19 cellular contexts compared by ENCODE assay signal in genomic region chr11:86749376-86749775, GRCh38. TPM values are rescaled to one million over a fixed set of nuclear protein-coding genes. Genes with fewer than 3 reads are reported as not detected.
DNase-seq lines count a peak whose midpoint lies in the region; ATAC-seq and TF ChIP-seq lines count a peak whose summit lies in the region.
"Had no signal": no experiment of that assay in that cellular context is flagged by ENCODE, and none has a peak within 500 bp of the region (broad histone marks: within the 10 kb centered on the region; RNA-seq: fewer than 3 reads in every experiment).

No MANE protein-coding gene starts in this region.

- H3K36me3 ChIP-seq in GM23248 (ENCODE audit: low read depth), result no peaks in the 10 kb centered on the region
- no peaks in the 10 kb centered on the region for H3K36me3 ChIP-seq in Panc1 (ENCODE audit: control insufficient read depth, insufficient read depth, low read length)
- H3K36me3 ChIP-seq: ovary, tibial nerve had no signal

- TF ChIP-seq CTCF in Panc1 (IDR thresholded peaks at IDR 0.05) (peak; percentile 51), epithelial cell of proximal tubule (conservative IDR thresholded peaks at IDR 0.05; ENCODE audit: low read depth, low read length) (peak; percentile 40), retinal pigment epithelial cell (conservative IDR thresholded peaks at IDR 0.05; ENCODE audit: low read depth, low read length) (peak; percentile 27)

- POLR2A ChIA-PET in Panc1 (lab: Charles Lee), result no interaction called here

- in situ Hi-C loops in GM23248 (cut with MboI) (no loop called here), Panc1 (cut with HindIII; ENCODE audit: low pct_unique_long_range_greater_than_20kb, low sequenced_read_pairs) (no loop called here)

- intact Hi-C loops in Panc1 (cut with micrococcal nuclease; ENCODE audit: unreplicated experiment), result loop anchor here (10.0 kb wide), 1 partner anchor 295 kb away; no protein-coding TSS in a partner anchor

- H3K27me3 ChIP-seq in GM23248 (replicated peaks; ENCODE audit: insufficient read depth) (no peaks in the 10 kb centered on the region), Panc1 (ENCODE audit: control insufficient read depth, insufficient read depth, low read length) (no peaks in the 10 kb centered on the region)
- H3K27me3 ChIP-seq: ovary, tibial nerve had no signal

- H3K27ac ChIP-seq in GM23248 (no peak overlapping the region), Panc1 (ENCODE audit: low read length) (no peak overlapping the region; the same call in 1 of the 2 replicates)
- H3K27ac ChIP-seq: ovary, tibial nerve had no signal

- CTCF ChIA-PET in Panc1 (lab: Charles Lee), result interaction anchor here (0.6 kb wide), 1 partner anchor 52 kb away, joined by 4 read pairs; no protein-coding TSS in a partner anchor

- H3K9me2 ChIP-seq in GM23248 (ENCODE audit: insufficient read depth), result no peaks in the 10 kb centered on the region

- peaks cover 51% of the 10 kb centered on the region for H3F3A ChIP-seq in GM23248 (ENCODE audit: insufficient read depth)

- H2AFZ ChIP-seq in GM23248, result no peak overlapping the region

- no peak overlapping the region for H3K4me3 ChIP-seq in GM23248
- no peak overlapping the region for H3K4me3 ChIP-seq in Panc1 (ENCODE audit: low read depth in 2 of 2, low read length in 2 of 2)
- H3K4me3 ChIP-seq in epithelial cell of proximal tubule (ENCODE audit: low read depth, low read length), result no peak overlapping the region
- no peak overlapping the region for H3K4me3 ChIP-seq in retinal pigment epithelial cell (ENCODE audit: low read length)
- H3K4me3 ChIP-seq: ovary, skin epidermis, tibial nerve had no signal

- H3K9ac ChIP-seq in GM23248, result no peak overlapping the region

- H3K4me2 ChIP-seq in GM23248 (ENCODE audit: unreplicated experiment), result no peak overlapping the region

- ATAC-seq in Panc1 (no peak), HG02759 (IDR thresholded peaks at IDR 0.05; ENCODE audit: unreplicated experiment) (no peak), HG03342 (IDR thresholded peaks at IDR 0.05; ENCODE audit: unreplicated experiment) (no peak), HG02610 (IDR thresholded peaks at IDR 0.05; ENCODE audit: unreplicated experiment) (no peak)
- ATAC-seq: effector memory CD8-positive, alpha-beta T cell; left colon had no signal

- 85 to 92% methylated on average over 3 of the region's 3 CpGs for WGBS in GM23248 (ENCODE audit: low coverage in 1 of 2, low lambda C conversion rate in 2 of 2, missing lambda C conversion rate in 2 of 2), 2 experiments

- no peaks in the 10 kb centered on the region for H4K20me1 ChIP-seq in GM23248 (ENCODE audit: insufficient read depth)

- peaks cover 54% of the 10 kb centered on the region for H3K4me1 ChIP-seq in GM23248 (ENCODE audit: insufficient read depth)
- peaks cover 6% of the 10 kb centered on the region; the same call in 1 of the 2 replicates for H3K4me1 ChIP-seq in Panc1 (ENCODE audit: control insufficient read depth, insufficient read depth, low read length)

- no peaks in the 10 kb centered on the region for H3K79me2 ChIP-seq in GM23248 (ENCODE audit: insufficient read depth)

- no TSS peak for BruUV-seq in Panc1 (replicated peaks; lab: Mats Ljungman, UMichigan)

- peak; percentile 27 for DNase-seq in GM23248
- no peak for DNase-seq in Panc1 (ENCODE audit: low read depth, low spot score)
- DNase-seq in epithelial cell of proximal tubule (ENCODE audit: low read depth), result no peak
- DNase-seq in retinal pigment epithelial cell (ENCODE audit: low read depth), result no peak
- no peak for DNase-seq in T-helper 2 cell
- DNase-seq: activated CD4-positive, alpha-beta memory T cell treated with anti-CD3 and anti-CD28 coated beads, Interleukin-2, amount 10 ng/mL, durations not matched to agents 7 days and 5 days; activated naive CD8-positive, alpha-beta T cell treated with anti-CD3 and anti-CD28 coated beads, Interleukin-2, amount 10 ng/mL, durations not matched to agents 7 days and 5 days; activated T-cell treated with anti-CD3 and anti-CD28 coated beads, Interleukin-2, amount 50 U/mL, for 48 hours; DMS79 treated with DMSO at 0.1 percent for 48 hours; effector memory CD8-positive, alpha-beta T cell; left colon; NCI-H1694 treated with DMSO at 0.1 percent for 48 hours; ovary had no signal

- H3K9me3 ChIP-seq in GM23248 (ENCODE audit: low read depth) (no peaks in the 10 kb centered on the region), Panc1 (ENCODE audit: control insufficient read depth, insufficient read depth, low read depth, low read length) (peaks cover 12% of the 10 kb centered on the region; the same call in 1 of the 2 replicates)
- H3K9me3 ChIP-seq: ovary, tibial nerve had no signal

RNA-seq across cellular contexts. Expression of gene PRSS23, which starts 51.0 kb away (rescaled TPM):
- 213 and 217 TPM in 2 replicates for total RNA-seq in GM23248 (2014; rRNA removed; shearing (Covaris generic))
- 376 and 392 TPM in 2 replicates for polyA plus RNA-seq in GM23248 (2016; fragmentation: Nextera tagmentation; extraction: Ambion mirVana)
- total RNA-seq in Panc1 (2021; ENCODE audit: unreplicated experiment) (355 TPM), epithelial cell of proximal tubule (64.2 and 77.2 TPM in 2 replicates)
- 307 TPM for polyA plus RNA-seq in Panc1 (2012; ENCODE audit: insufficient read length)
- total RNA-seq: OCI-LY7 had no signal
